ENCODE assay signal across 12 cellular contexts in the genomic region with DNA sequence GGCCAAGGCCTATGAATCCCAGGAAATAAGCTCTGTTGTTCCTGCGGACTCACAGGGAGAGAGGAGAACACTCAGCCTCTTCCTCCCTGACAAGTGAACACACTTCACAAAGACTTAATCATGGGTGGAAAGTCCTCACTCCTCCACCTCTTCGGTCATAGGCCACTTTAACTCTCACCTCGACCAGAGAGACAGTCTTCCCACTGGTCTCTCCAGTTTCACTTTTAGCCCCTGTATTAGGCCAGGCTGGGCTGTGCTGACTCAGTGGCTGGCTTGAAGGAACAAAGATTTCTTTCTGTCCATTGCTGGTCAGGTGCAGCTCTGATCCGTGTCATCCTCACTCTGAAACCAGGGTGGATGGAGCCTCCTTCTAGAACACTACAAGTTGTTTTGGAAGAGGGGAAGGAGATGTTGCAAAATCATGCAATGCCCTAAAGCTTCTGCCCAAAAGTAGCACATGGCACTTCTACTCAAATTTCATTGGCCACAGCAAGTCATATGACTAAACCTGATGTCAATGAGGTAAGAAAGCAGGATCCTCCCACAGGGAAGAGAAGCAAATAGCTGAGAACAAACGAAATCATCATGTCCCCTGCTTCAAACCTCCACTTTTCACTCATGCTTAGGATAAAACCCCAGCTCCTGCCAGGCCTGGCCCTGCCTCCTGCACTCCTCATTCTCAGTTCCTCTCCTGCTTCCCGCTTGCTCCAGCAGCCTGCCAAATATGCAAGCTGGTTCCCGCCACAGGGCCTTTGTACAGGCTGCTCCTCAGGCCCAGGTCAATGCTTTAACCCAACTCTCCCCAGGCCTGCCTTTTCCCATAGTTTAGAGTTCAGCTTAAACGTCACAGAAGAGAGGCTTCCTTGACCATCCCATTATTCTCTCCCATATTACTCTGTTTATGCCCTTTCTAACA.
A peak's percentile ranks its signal among the peaks of the same experiment; 100 is the strongest.
DNase-seq lines count a peak whose midpoint lies in the region; ATAC-seq and TF ChIP-seq lines count a peak whose summit lies in the region.
"Had no signal": no experiment of that assay in that cellular context is flagged by ENCODE, and none has a peak within 500 bp of the region (broad histone marks: within the 10 kb centered on the region; RNA-seq: fewer than 3 reads in every experiment).

No MANE protein-coding gene starts in this region.

- no peaks in the 10 kb centered on the region for H3K27me3 Mint-ChIP-seq in neural crest cell (ENCODE audit: low read depth)
- peaks cover 60% of the 10 kb centered on the region for H3K27me3 Mint-ChIP-seq in Calu3 (ENCODE audit: unreplicated experiment)

- H3K27me3 ChIP-seq in mammary epithelial cell (ENCODE audit: insufficient read depth, low read length) (no peaks in the 10 kb centered on the region), dorsolateral prefrontal cortex (no peaks in the 10 kb centered on the region)

- H3K4me3 Mint-ChIP-seq in neural crest cell (no peak overlapping the region), Calu3 (ENCODE audit: low read depth, unreplicated experiment) (no peak overlapping the region)
- H3K4me3 Mint-ChIP-seq: activated CD4-positive, alpha-beta memory T cell treated with anti-CD3 and anti-CD28 coated beads, Interleukin-2, amount 10 ng/mL, durations not matched to agents 7 days and 5 days; stimulated activated naive B cell treated with anti-CD40 and anti-IgM and Interleukin-4, amounts not matched to agents 10 μg/mL and 1 μg/mL and 100 μg/mL, for 72 hours had no signal

- H2AFZ ChIP-seq in mammary epithelial cell (ENCODE audit: low read depth, low read length), result peak overlapping the region; percentile 27

- DNase-seq in H4 (ENCODE audit: low spot score), result peak; percentile 28
- peak; percentile 97 for DNase-seq in MV-4-11 (lab: John Stamatoyannopoulos, UW)
- DNase-seq in mammary epithelial cell, result peak; percentile 56
- no peak for DNase-seq in neural crest cell (ENCODE audit: low read depth, low spot score)
- DNase-seq in dorsolateral prefrontal cortex, result no peak
- DNase-seq in Calu3, result no peak
- DNase-seq: activated CD4-positive, alpha-beta memory T cell treated with anti-CD3 and anti-CD28 coated beads, Interleukin-2, amount 10 ng/mL, durations not matched to agents 7 days and 5 days; NCI-H2171; stimulated activated naive B cell treated with anti-CD40 and anti-IgM and Interleukin-4, amounts not matched to agents 10 μg/mL and 1 μg/mL and 100 μg/mL, for 72 hours had no signal

- CTCF ChIA-PET in mammary epithelial cell (lab: Charles Lee; ENCODE audit: low non-redundant PET) (no interaction called here), Calu3 (lab: Charles Lee) (no interaction called here)

- H3K4me1 Mint-ChIP-seq in neural crest cell (no peaks in the 10 kb centered on the region), Calu3 (ENCODE audit: low read depth, unreplicated experiment) (no peaks in the 10 kb centered on the region)
- H3K4me1 Mint-ChIP-seq: activated CD4-positive, alpha-beta memory T cell treated with anti-CD3 and anti-CD28 coated beads, Interleukin-2, amount 10 ng/mL, durations not matched to agents 7 days and 5 days; stimulated activated naive B cell treated with anti-CD40 and anti-IgM and Interleukin-4, amounts not matched to agents 10 μg/mL and 1 μg/mL and 100 μg/mL, for 72 hours had no signal

- dilution Hi-C loops in mammary epithelial cell (cut with HindIII; ENCODE audit: low sequenced_read_pairs), result loop anchor here (5.0 kb wide), 3 partner anchors 52 to 82 kb away; no protein-coding TSS in a partner anchor

- ATAC-seq in HG02642 (IDR thresholded peaks at IDR 0.05; ENCODE audit: poor library complexity, unreplicated experiment), result no peak
- ATAC-seq: activated naive CD4-positive, alpha-beta T cell treated with anti-CD3 and anti-CD28 coated beads, Interleukin-2, amount 50 U/mL, for 72 hours; left lobe of liver; stimulated activated naive B cell treated with anti-CD40 and anti-IgM and Interleukin-4, amounts not matched to agents 10 μg/mL and 1 μg/mL and 100 μg/mL, for 72 hours had no signal

- H3K4me3 ChIP-seq in mammary epithelial cell (replicated peaks in 1 of 3; ENCODE audit: insufficient read depth in 1 of 3, low read depth in 2 of 3, low read length in 3 of 3) (no peak overlapping the region), dorsolateral prefrontal cortex (no peak overlapping the region)

- H4K20me1 ChIP-seq in mammary epithelial cell (ENCODE audit: insufficient read depth, low read length), result no peaks in the 10 kb centered on the region

- H3K4me2 ChIP-seq in mammary epithelial cell (ENCODE audit: insufficient read depth, low read depth, low read length), result no peak overlapping the region

- no peaks in the 10 kb centered on the region for H3K4me1 ChIP-seq in mammary epithelial cell (ENCODE audit: insufficient read depth, low read length)

- H3K27ac ChIP-seq in mammary epithelial cell (ENCODE audit: insufficient read depth, low read depth, low read length), result no peak overlapping the region
- H3K27ac ChIP-seq in dorsolateral prefrontal cortex, result peak overlapping the region in 1 of 59 donors; percentile 42

- no peaks in the 10 kb centered on the region for H3K36me3 ChIP-seq in mammary epithelial cell (ENCODE audit: insufficient read depth, low read length)

- H3K9me3 Mint-ChIP-seq in neural crest cell (peaks cover 8% of the 10 kb centered on the region), Calu3 (ENCODE audit: low read depth, unreplicated experiment) (no peaks in the 10 kb centered on the region)

- H3K36me3 Mint-ChIP-seq in neural crest cell (ENCODE audit: low read depth) (no peaks in the 10 kb centered on the region), Calu3 (ENCODE audit: insufficient read depth, unreplicated experiment) (no peaks in the 10 kb centered on the region)

- TF ChIP-seq CTCF in mammary epithelial cell (conservative IDR thresholded peaks at IDR 0.05 in 1 of 2, IDR thresholded peaks at IDR 0.05 in 1 of 2; ENCODE audit: extremely low read depth in 1 of 2, insufficient read depth in 1 of 2, low read depth in 1 of 2, low read length in 2 of 2) (no peak), neural crest cell (conservative IDR thresholded peaks at IDR 0.05) (no peak), dorsolateral prefrontal cortex (IDR thresholded peaks at IDR 0.05 in 54 of 56, conservative IDR thresholded peaks at IDR 0.05 in 2 of 56; ENCODE audit: low read depth in 1 of 56, partially characterized antibody in 56 of 56) (no peak), Calu3 (IDR thresholded peaks at IDR 0.05; ENCODE audit: unreplicated experiment) (no peak)

- H3K9me3 ChIP-seq in mammary epithelial cell (replicated peaks; ENCODE audit: insufficient read depth, low read length), result no peaks in the 10 kb centered on the region

- no peak overlapping the region for H3K9ac ChIP-seq in mammary epithelial cell (ENCODE audit: insufficient read depth, low read length)

- in situ Hi-C loops in mammary epithelial cell (cut with MboI; ENCODE audit: low sequenced_read_pairs in 2 of 2), result no loop called here

- H3K27ac Mint-ChIP-seq in neural crest cell (ENCODE audit: unreplicated experiment), result peak overlapping the region; percentile 43
- H3K27ac Mint-ChIP-seq in Calu3 (ENCODE audit: unreplicated experiment), result no peak overlapping the region
- H3K27ac Mint-ChIP-seq: activated CD4-positive, alpha-beta memory T cell treated with anti-CD3 and anti-CD28 coated beads, Interleukin-2, amount 10 ng/mL, durations not matched to agents 7 days and 5 days; activated naive CD4-positive, alpha-beta T cell treated with anti-CD3 and anti-CD28 coated beads, Interleukin-2, amount 50 U/mL, for 72 hours; stimulated activated naive B cell treated with anti-CD40 and anti-IgM and Interleukin-4, amounts not matched to agents 10 μg/mL and 1 μg/mL and 100 μg/mL, for 72 hours had no signal

- H3K79me2 ChIP-seq in mammary epithelial cell (ENCODE audit: insufficient read depth, low read length), result no peaks in the 10 kb centered on the region

- intact Hi-C loops in mammary epithelial cell (cut with micrococcal nuclease), result no loop called here
- intact Hi-C loops in dorsolateral prefrontal cortex (cut with DNase I), result no loop called here
- intact Hi-C loops in Calu3 (cut with micrococcal nuclease; ENCODE audit: unreplicated experiment), result no loop called here

- WGBS in mammary epithelial cell (ENCODE audit: low coverage, missing lambda C conversion rate), result 72% methylated on average over 7 of the region's 8 CpGs

- BruUV-seq in mammary epithelial cell (replicated peaks; lab: Mats Ljungman, UMichigan), result no TSS peak
- no TSS peak for BruUV-seq in Calu3 (replicated peaks; lab: Mats Ljungman, UMichigan)

Comparison
In these comparisons a context has a peak if more than half of its experiments do, and no peak if none do; other contexts are left out.
1. DNase-seq: peak in H4 (single experiment), MV-4-11 (single experiment) and mammary epithelial cell (single experiment); none in neural crest cell (single experiment), dorsolateral prefrontal cortex (0 of 10) and Calu3 (single experiment).